ENCODE assay signal across 23 cellular contexts in genomic region chr4:143643399-143643798, GRCh38. TPM values are rescaled to one million over a fixed set of nuclear protein-coding genes. Genes with fewer than 3 reads are reported as not detected.
"Had no signal": no experiment of that assay in that cellular context is flagged by ENCODE, and none has a peak within 500 bp of the region (broad histone marks: within the 10 kb centered on the region; RNA-seq: fewer than 3 reads in every experiment).

No MANE protein-coding gene starts in this region.

- H3K4me1 ChIP-seq: SJSA1 had no signal

- H3K4me3 ChIP-seq: SJSA1, SK-N-MC had no signal

- DNase-seq: KBM-7, MV-4-11, NCI-H1048, NCI-H1105, NCI-H1417, NCI-H1436 treated with DMSO at 0.1 percent for 48 hours, NCI-H1694, NCI-H187 treated with DMSO at 0.1 percent for 48 hours, NCI-H2029 treated with DMSO at 0.1 percent for 48 hours, NCI-H2107, NCI-H2227 treated with DMSO at 0.1 percent for 48 hours, NCI-H524, NCI-H526 treated with DMSO at 0.1 percent for 48 hours, NCI-H748 treated with DMSO at 0.1 percent for 48 hours, Right ventricle myocardium superior, RPMI8226, SIG-M5 had no signal

- H3K36me3 ChIP-seq: SJSA1 had no signal

- H3K9me3 ChIP-seq: SJSA1 had no signal

- H3K27me3 ChIP-seq: SJSA1 had no signal

- H3K27ac ChIP-seq: SJSA1, SK-N-MC had no signal

RNA-seq across cellular contexts. Expression of gene FREM3, which starts 57.1 kb away (rescaled TPM):
- total RNA-seq: HT-29, LHCN-M2, MCF 10A, NCI-H460, SJSA1 had no signal
